Comparison of ENCODE assay signal across 17 cellular contexts in the genomic region with DNA sequence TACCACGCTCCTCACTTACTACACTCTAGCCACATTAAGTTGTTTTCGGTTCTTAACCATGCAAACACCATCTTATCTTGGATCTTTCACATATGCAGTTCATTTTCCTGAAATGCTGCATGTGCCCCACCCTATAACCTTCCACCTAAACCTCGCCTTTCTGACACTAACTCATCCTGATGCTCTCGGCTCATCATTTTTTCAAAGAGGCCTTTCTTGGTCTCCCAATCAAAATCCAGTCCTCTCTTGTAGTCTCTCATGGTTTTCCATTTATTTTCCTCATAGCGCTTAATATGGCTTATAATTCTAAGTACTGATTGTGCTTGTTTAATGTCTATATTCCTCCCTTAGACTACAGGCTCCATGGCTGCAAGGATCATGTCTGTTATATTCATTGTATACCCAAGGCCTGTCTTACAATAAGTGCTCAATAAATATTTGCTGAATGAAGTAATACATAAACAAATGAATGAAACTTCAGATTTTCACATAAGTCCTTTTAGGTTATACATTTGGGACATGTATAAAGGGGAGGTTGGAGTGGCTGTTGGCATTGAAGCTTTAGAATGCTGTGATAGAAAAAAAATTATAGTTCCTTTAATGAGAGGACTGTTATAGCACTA.
A peak's percentile ranks its signal among the peaks of the same experiment; 100 is the strongest.
DNase-seq lines count a peak whose midpoint lies in the region; ATAC-seq, FAIRE-seq and TF ChIP-seq lines count a peak whose summit lies in the region.
"Had no signal": no experiment of that assay in that cellular context is flagged by ENCODE, and none has a peak within 500 bp of the region (broad histone marks: within the 10 kb centered on the region; RNA-seq: fewer than 3 reads in every experiment).

No MANE protein-coding gene starts in this region.

- no peaks in the 10 kb centered on the region for H3K79me2 ChIP-seq in endothelial cell of umbilical vein (ENCODE audit: control insufficient read depth, insufficient read depth, low read length)

- DNase-seq in CD8-positive, alpha-beta memory T cell, result no peak
- DNase-seq in DMS53 (lab: John Stamatoyannopoulos, UW), result peak; percentile 65
- peak; percentile 61 for DNase-seq in LoVo (ENCODE audit: low spot score)
- DNase-seq in endothelial cell of umbilical vein (ENCODE audit: low read depth, low spot score), result no peak
- DNase-seq in NCI-H1048 (lab: John Stamatoyannopoulos, UW), result no peak
- no peak for DNase-seq in D341Med (ENCODE audit: low spot score)
- no peak for DNase-seq in posterior cingulate gyrus
- DNase-seq in activated CD8-positive, alpha-beta T cell treated with anti-CD3 and anti-CD28 coated beads, Interleukin-2, amount 10 ng/mL, durations not matched to agents 7 days and 5 days, result no peak
- DNase-seq: BE2C; C1 segment of cervical spinal cord; CD4-positive, CD25-positive, alpha-beta regulatory T cell; DMS79 treated with DMSO at 0.1 percent for 48 hours; GF-D8; HCEC 1CT had no signal

- no peaks in the 10 kb centered on the region for H3K36me3 ChIP-seq in CD8-positive, alpha-beta memory T cell (ENCODE audit: insufficient read depth, low read length)
- no peaks in the 10 kb centered on the region for H3K36me3 ChIP-seq in endothelial cell of umbilical vein (ENCODE audit: control insufficient read depth in 2 of 2, extremely low read depth in 1 of 2, insufficient read depth in 2 of 2, low read length in 2 of 2)
- H3K36me3 ChIP-seq: BE2C had no signal

- no peaks in the 10 kb centered on the region for H3K4me1 ChIP-seq in CD8-positive, alpha-beta memory T cell (ENCODE audit: insufficient read depth, low read length)
- H3K4me1 ChIP-seq in endothelial cell of umbilical vein (ENCODE audit: control insufficient read depth, extremely low read depth, insufficient read depth, low read length), result peaks cover 16% of the 10 kb centered on the region
- H3K4me1 ChIP-seq: BE2C had no signal

- CTCF ChIA-PET in CD8-positive, alpha-beta memory T cell (lab: Charles Lee), result no interaction called here
- CTCF ChIA-PET in endothelial cell of umbilical vein (lab: Charles Lee), result interaction anchor here (0.8 to 1.6 kb wide), 5 partner anchors 9 to 79 kb away, joined by 3 to 5 read pairs (median 3); a partner anchor contains a TSS
- CTCF ChIA-PET in activated CD8-positive, alpha-beta T cell treated with anti-CD3 and anti-CD28 coated beads, Interleukin-2, amount 10 ng/mL, durations not matched to agents 7 days and 5 days (lab: Charles Lee), result no interaction called here

- H3K4me2 ChIP-seq in endothelial cell of umbilical vein (ENCODE audit: insufficient read depth, low read length), result peak overlapping the region; percentile 55
- H3K4me2 ChIP-seq: GM23338, KMS-11 had no signal

- no peaks in the 10 kb centered on the region for H3K9me1 ChIP-seq in endothelial cell of umbilical vein (replicated peaks; ENCODE audit: control insufficient read depth, extremely low read depth, insufficient read depth, low read length)

- no peak for FAIRE-seq in endothelial cell of umbilical vein (lab: Jason Lieb, UNC)
- FAIRE-seq: H54 had no signal

- ATAC-seq in activated CD8-positive, alpha-beta T cell treated with anti-CD3 and anti-CD28 coated beads, Interleukin-2, amount 10 ng/mL, durations not matched to agents 7 days and 5 days, result no peak
- ATAC-seq: GM23338 had no signal

- TF ChIP-seq POLR2A in endothelial cell of umbilical vein (IDR thresholded peaks at IDR 0.05; ENCODE audit: low read depth, low read length), result no peak

- H3K36me3 Mint-ChIP-seq in CD8-positive, alpha-beta memory T cell, result no peaks in the 10 kb centered on the region
- no peaks in the 10 kb centered on the region for H3K36me3 Mint-ChIP-seq in activated CD8-positive, alpha-beta T cell treated with anti-CD3 and anti-CD28 coated beads, Interleukin-2, amount 10 ng/mL, durations not matched to agents 7 days and 5 days (ENCODE audit: low read depth)
- H3K36me3 Mint-ChIP-seq: CD4-positive, CD25-positive, alpha-beta regulatory T cell had no signal

- TF ChIP-seq CTCF in endothelial cell of umbilical vein (IDR thresholded peaks at IDR 0.05; ENCODE audit: extremely low read depth in 1 of 2, insufficient read depth in 1 of 2, low read depth in 1 of 2, low read length in 2 of 2), result no peak

- H3K27ac Mint-ChIP-seq in CD8-positive, alpha-beta memory T cell, result no peak overlapping the region
- no peak overlapping the region for H3K27ac Mint-ChIP-seq in activated CD8-positive, alpha-beta T cell treated with anti-CD3 and anti-CD28 coated beads, Interleukin-2, amount 10 ng/mL, durations not matched to agents 7 days and 5 days
- H3K27ac Mint-ChIP-seq: CD4-positive, CD25-positive, alpha-beta regulatory T cell; GM23338 had no signal

- H3K4me1 Mint-ChIP-seq in CD8-positive, alpha-beta memory T cell, result no peaks in the 10 kb centered on the region
- no peaks in the 10 kb centered on the region for H3K4me1 Mint-ChIP-seq in activated CD8-positive, alpha-beta T cell treated with anti-CD3 and anti-CD28 coated beads, Interleukin-2, amount 10 ng/mL, durations not matched to agents 7 days and 5 days (ENCODE audit: low read depth)
- H3K4me1 Mint-ChIP-seq: CD4-positive, CD25-positive, alpha-beta regulatory T cell; GM23338 had no signal

- no peaks in the 10 kb centered on the region for H3K27me3 ChIP-seq in CD8-positive, alpha-beta memory T cell (ENCODE audit: insufficient read depth, low read length, poor library complexity, severe bottlenecking)
- no peaks in the 10 kb centered on the region for H3K27me3 ChIP-seq in endothelial cell of umbilical vein (ENCODE audit: control insufficient read depth in 2 of 2, insufficient read depth in 2 of 2, low read length in 2 of 2)
- H3K27me3 ChIP-seq: BE2C had no signal

- no peaks in the 10 kb centered on the region for H4K20me1 ChIP-seq in endothelial cell of umbilical vein (replicated peaks; ENCODE audit: control insufficient read depth, extremely low read depth, insufficient read depth, low read length)

- H3K9ac ChIP-seq in endothelial cell of umbilical vein (replicated peaks; ENCODE audit: extremely low read depth, insufficient read depth, low read length), result no peak overlapping the region
- H3K9ac ChIP-seq: KMS-11 had no signal

- dilution Hi-C loops in endothelial cell of umbilical vein (cut with MboI; ENCODE audit: extremely low pct_ligation_motif_present, low sequenced_read_pairs), result no loop called here

- POLR2A ChIA-PET in CD8-positive, alpha-beta memory T cell (lab: Charles Lee), result no interaction called here
- POLR2A ChIA-PET in endothelial cell of umbilical vein (lab: Charles Lee), result interaction anchor here (1.7 kb wide), 1 partner anchor 40 kb away, joined by 5 read pairs; no protein-coding TSS in a partner anchor
- POLR2A ChIA-PET in activated CD8-positive, alpha-beta T cell treated with anti-CD3 and anti-CD28 coated beads, Interleukin-2, amount 10 ng/mL, durations not matched to agents 7 days and 5 days (lab: Charles Lee), result no interaction called here

- H3K4me3 Mint-ChIP-seq in CD8-positive, alpha-beta memory T cell, result no peak overlapping the region
- H3K4me3 Mint-ChIP-seq in activated CD8-positive, alpha-beta T cell treated with anti-CD3 and anti-CD28 coated beads, Interleukin-2, amount 10 ng/mL, durations not matched to agents 7 days and 5 days, result no peak overlapping the region
- H3K4me3 Mint-ChIP-seq: CD4-positive, CD25-positive, alpha-beta regulatory T cell; GM23338 had no signal

- no peak overlapping the region for H3K4me3 ChIP-seq in CD8-positive, alpha-beta memory T cell (ENCODE audit: low read length)
- no peak overlapping the region for H3K4me3 ChIP-seq in endothelial cell of umbilical vein (replicated peaks in 1 of 3; ENCODE audit: insufficient read depth in 1 of 3, low read depth in 1 of 3, low read length in 3 of 3)
- H3K4me3 ChIP-seq: GM23338 had no signal

- BruUV-seq in endothelial cell of umbilical vein (replicated peaks; lab: Mats Ljungman, UMichigan), result TSS peak; percentile 70

- H2AFZ ChIP-seq in endothelial cell of umbilical vein (ENCODE audit: low read depth, low read length), result no peak overlapping the region

- peaks cover 15 to 32% of the 10 kb centered on the region in 2 donors for H3K27me3 Mint-ChIP-seq in CD8-positive, alpha-beta memory T cell
- peaks cover 3% of the 10 kb centered on the region for H3K27me3 Mint-ChIP-seq in activated CD8-positive, alpha-beta T cell treated with anti-CD3 and anti-CD28 coated beads, Interleukin-2, amount 10 ng/mL, durations not matched to agents 7 days and 5 days (ENCODE audit: low read depth)

- H3K9me3 ChIP-seq in CD8-positive, alpha-beta memory T cell (ENCODE audit: low read length), result no peaks in the 10 kb centered on the region
- no peaks in the 10 kb centered on the region for H3K9me3 ChIP-seq in endothelial cell of umbilical vein (replicated peaks; ENCODE audit: control insufficient read depth, insufficient read depth, low read length)
- H3K9me3 ChIP-seq: BE2C had no signal

- H3K27ac ChIP-seq in CD8-positive, alpha-beta memory T cell (ENCODE audit: low read depth, low read length), result peak overlapping the region; percentile 70
- no peak overlapping the region for H3K27ac ChIP-seq in endothelial cell of umbilical vein (ENCODE audit: insufficient read depth, low read depth, low read length)
- H3K27ac ChIP-seq: KMS-11 had no signal

- intact Hi-C loops in endothelial cell of umbilical vein (cut with micrococcal nuclease), result no loop called here
- intact Hi-C loops in posterior cingulate gyrus (cut with DNase I), result no loop called here

- no peaks in the 10 kb centered on the region for H3K9me3 Mint-ChIP-seq in CD8-positive, alpha-beta memory T cell
- H3K9me3 Mint-ChIP-seq in activated CD8-positive, alpha-beta T cell treated with anti-CD3 and anti-CD28 coated beads, Interleukin-2, amount 10 ng/mL, durations not matched to agents 7 days and 5 days (ENCODE audit: insufficient read depth), result no peaks in the 10 kb centered on the region

TF ChIP-seq in endothelial cell of umbilical vein, 7 proteins besides CTCF, POLR2A, EP300 and RAD21:
- TF ChIP-seq, protein P1, sequence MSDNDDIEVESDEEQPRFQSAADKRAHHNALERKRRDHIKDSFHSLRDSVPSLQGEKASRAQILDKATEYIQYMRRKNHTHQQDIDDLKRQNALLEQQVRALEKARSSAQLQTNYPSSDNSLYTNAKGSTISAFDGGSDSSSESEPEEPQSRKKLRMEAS (IDR thresholded peaks at IDR 0.05; ENCODE audit: insufficient read depth, insufficient read length), result no peak
- TF ChIP-seq FOS (IDR thresholded peaks at IDR 0.05; ENCODE audit: borderline replicate concordance, insufficient read depth, low read length), result no peak
- TF ChIP-seq POLR2AphosphoS5 (IDR thresholded peaks at IDR 0.05; ENCODE audit: insufficient read depth, low read depth, low read length), result no peak
- no peak for TF ChIP-seq JUN (IDR thresholded peaks at IDR 0.05; ENCODE audit: borderline replicate concordance, insufficient read depth, insufficient read length, low read depth)
- TF ChIP-seq EZH2 (IDR thresholded peaks at IDR 0.05; ENCODE audit: borderline replicate concordance, low read depth, low read length, severe bottlenecking), result no peak
- TF ChIP-seq GATA2 (IDR thresholded peaks at IDR 0.05; ENCODE audit: insufficient read depth, insufficient read length, low read depth, low read length), result no peak
- TF ChIP-seq MYC (IDR thresholded peaks at IDR 0.05; ENCODE audit: low read depth, low read length), result no peak

Comparison
In these comparisons a context has a peak if more than half of its experiments do, and no peak if none do; other contexts are left out.
1. DNase-seq: peak in DMS53 (single experiment) and LoVo (single experiment); none in CD8-positive, alpha-beta memory T cell (0 of 5), endothelial cell of umbilical vein (single experiment), NCI-H1048 (single experiment), D341Med (single experiment), posterior cingulate gyrus (0 of 10) and activated CD8-positive, alpha-beta T cell treated with anti-CD3 and anti-CD28 coated beads, Interleukin-2, amount 10 ng/mL, durations not matched to agents 7 days and 5 days (single experiment).